ENCODE assay signal across 18 cellular contexts in the genomic region with DNA sequence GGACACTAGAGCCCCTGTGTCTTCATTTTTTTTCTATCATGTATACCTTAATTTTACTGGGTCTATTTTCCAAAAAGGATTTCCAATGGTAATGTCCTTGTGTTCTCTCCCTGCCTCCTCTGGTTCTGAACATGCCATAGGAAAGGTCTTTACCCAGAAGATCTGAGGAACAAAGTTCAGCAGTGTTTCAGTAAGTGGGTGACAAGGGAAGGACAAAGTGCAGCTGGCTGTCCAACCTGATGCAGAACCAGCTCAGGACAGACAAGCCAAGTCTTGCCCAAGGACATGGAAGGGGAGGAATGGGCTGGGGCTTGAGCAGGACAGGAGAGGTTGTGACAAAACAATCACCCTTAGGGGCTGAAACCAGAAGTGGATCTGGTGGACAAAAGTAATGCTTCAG.
"Had no signal": no experiment of that assay in that cellular context is flagged by ENCODE, and none has a peak within 500 bp of the region (broad histone marks: within the 10 kb centered on the region; RNA-seq: fewer than 3 reads in every experiment).

No MANE protein-coding gene starts in this region.

- H3K27me3 Mint-ChIP-seq: dendritic cell treated with granulocyte-macrophage colony-stimulating factor and Interleukin-4, amounts not matched to agents 40 ng/mL and 50 ng/mL, for 4 days; naive B cell had no signal

- DNase-seq: cerebellar nuclear complex; effector memory CD8-positive, alpha-beta T cell; erythroblast; foreskin melanocyte; head of caudate nucleus; hippocampal formation; left colon; midbrain; naive B cell; posterior cingulate gyrus; sigmoid colon; stimulated activated CD4-positive, alpha-beta T cell treated with anti-CD3 and anti-CD28 coated beads, Interleukin-2, amount 100 ng/mL, for 48 hours; stimulated activated naive CD4-positive, alpha-beta T cell treated with Interleukin-2 at 50 U/mL for 16 hours; upper lobe of left lung had no signal

- H3K9me3 ChIP-seq: sigmoid colon, upper lobe of left lung, vagina had no signal

- H3K4me1 ChIP-seq: sigmoid colon, upper lobe of left lung, vagina had no signal

- H3K4me3 ChIP-seq: sigmoid colon, skin epidermis, upper lobe of left lung, vagina had no signal

- H3K36me3 ChIP-seq: sigmoid colon, upper lobe of left lung, vagina had no signal

- H3K27ac ChIP-seq: sigmoid colon, skin epidermis, upper lobe of left lung, vagina had no signal

- H3K27ac Mint-ChIP-seq: dendritic cell treated with granulocyte-macrophage colony-stimulating factor and Interleukin-4, amounts not matched to agents 40 ng/mL and 50 ng/mL, for 4 days; effector memory CD8-positive, alpha-beta T cell; naive B cell; nephron had no signal

- H3K4me3 Mint-ChIP-seq: dendritic cell treated with granulocyte-macrophage colony-stimulating factor and Interleukin-4, amounts not matched to agents 40 ng/mL and 50 ng/mL, for 4 days; effector memory CD8-positive, alpha-beta T cell; naive B cell; nephron had no signal

- H3K27me3 ChIP-seq: sigmoid colon, upper lobe of left lung, vagina had no signal

- H3K36me3 Mint-ChIP-seq: naive B cell had no signal

- ATAC-seq: effector memory CD8-positive, alpha-beta T cell; left colon had no signal

- H3K4me1 Mint-ChIP-seq: naive B cell, nephron had no signal

- H3K9me3 Mint-ChIP-seq: dendritic cell treated with granulocyte-macrophage colony-stimulating factor and Interleukin-4, amounts not matched to agents 40 ng/mL and 50 ng/mL, for 4 days; effector memory CD8-positive, alpha-beta T cell; naive B cell; nephron had no signal
